16 cellular contexts compared by ENCODE assay signal in genomic region chr18:12769136-12769535, GRCh38.
DNase-seq lines count a peak whose midpoint lies in the region; ATAC-seq and TF ChIP-seq lines count a peak whose summit lies in the region.
"Had no signal": no experiment of that assay in that cellular context is flagged by ENCODE, and none has a peak within 500 bp of the region (broad histone marks: within the 10 kb centered on the region; RNA-seq: fewer than 3 reads in every experiment).

No MANE protein-coding gene starts in this region.

- no peak overlapping the region for H2BK5ac ChIP-seq in IMR-90 (ENCODE audit: low read depth, low read length, poor library complexity, severe bottlenecking)

- H4K8ac ChIP-seq in IMR-90 (ENCODE audit: low read depth in 2 of 2, low read length in 2 of 2) = no peak overlapping the region

- TF ChIP-seq RAD21 in IMR-90 (IDR thresholded peaks at IDR 0.05; ENCODE audit: low read length) = no peak

- H4K5ac ChIP-seq in IMR-90 (ENCODE audit: low read depth, low read length) = no peak overlapping the region

- H2AK5ac ChIP-seq in IMR-90 (ENCODE audit: low read depth, low read length) = no peak overlapping the region

- H2BK120ac ChIP-seq in IMR-90 (ENCODE audit: low read depth, low read length) = no peak overlapping the region

- H3K4ac ChIP-seq in IMR-90 (ENCODE audit: low read depth, low read length) = no peak overlapping the region

- H4K20me1 ChIP-seq in IMR-90 (ENCODE audit: insufficient read depth, low read length) = no peaks in the 10 kb centered on the region
- H4K20me1 ChIP-seq: BLaER1 had no signal

- H3K36me3 ChIP-seq in IMR-90 (ENCODE audit: control insufficient read depth, insufficient read depth, low read length) (no peaks in the 10 kb centered on the region), spleen (no peaks in the 10 kb centered on the region)
- H3K36me3 ChIP-seq: BLaER1 had no signal

- H2BK15ac ChIP-seq in IMR-90 (ENCODE audit: low read depth, low read length) = no peak overlapping the region

- ATAC-seq in IMR-90 (ENCODE audit: low read depth) (no peak), sciatic nerve (no peak), HG02623 (IDR thresholded peaks at IDR 0.05; ENCODE audit: unreplicated experiment) (no peak)
- ATAC-seq: GM23338, HCT116 had no signal

- H3K79me1 ChIP-seq in IMR-90 (ENCODE audit: low read depth in 1 of 2, low read length in 2 of 2) = no peaks in the 10 kb centered on the region

- POLR2A ChIA-PET in IMR-90 (lab: Charles Lee; ENCODE audit: unreplicated experiment) = no interaction called here

- no peak overlapping the region for H3K4me3 ChIP-seq in IMR-90 (ENCODE audit: insufficient read depth, low read depth, low read length)
- H3K4me3 ChIP-seq in spleen = no peak overlapping the region
- H3K4me3 ChIP-seq: BLaER1, GM23338 had no signal

- peak overlapping the region; percentile 57 for H2AFZ ChIP-seq in IMR-90 (replicated peaks; ENCODE audit: low read length, poor library complexity)
- H2AFZ ChIP-seq: GM23338 had no signal

- H3K9ac ChIP-seq in IMR-90 (ENCODE audit: low read depth, low read length) = no peak overlapping the region
- H3K9ac ChIP-seq: BLaER1 had no signal

- no CpG with 5 or more reads among the region's 3 CpGs for WGBS in IMR-90 (ENCODE audit: extremely low coverage in 2 of 2, insufficient read length in 1 of 2), 2 experiments
- WGBS in spleen, 5 donors = 86 to 93% (median 91%) methylated on average over 3 of the region's 3 CpGs

- H3K9me1 ChIP-seq in IMR-90 (ENCODE audit: insufficient read depth, low read length) = no peaks in the 10 kb centered on the region

- no TSS peak for BruUV-seq in IMR-90 (replicated peaks; lab: Mats Ljungman, UMichigan)

- H3K27me3 ChIP-seq in IMR-90 (ENCODE audit: control insufficient read depth, insufficient read depth, low read length) (no peaks in the 10 kb centered on the region; the same call in 1 of the 2 replicates), spleen (replicated peaks in 1 of 7) (no peaks in the 10 kb centered on the region)
- H3K27me3 ChIP-seq: BLaER1 had no signal

- TF ChIP-seq POLR2A in IMR-90 (IDR thresholded peaks at IDR 0.05; ENCODE audit: low read depth, low read length) (no peak), spleen (IDR thresholded peaks at IDR 0.05) (no peak)

- H3K27ac ChIP-seq in IMR-90 (ENCODE audit: insufficient read depth, low read length) (no peak overlapping the region), spleen (no peak overlapping the region)
- H3K27ac ChIP-seq: BLaER1, C4-2B had no signal

- no peak overlapping the region for H3K23ac ChIP-seq in IMR-90 (ENCODE audit: low read depth, low read length)

- H4K91ac ChIP-seq in IMR-90 (ENCODE audit: insufficient read depth, low read depth, low read length) = no peak overlapping the region

- H3K56ac ChIP-seq in IMR-90 (ENCODE audit: extremely low read depth, insufficient read depth, low read length) = no peak overlapping the region

- CTCF ChIA-PET in IMR-90 (lab: Yijun Ruan, JAX) = interaction anchor here (0.7 kb wide), 1 partner anchor 80 kb away, joined by 3 read pairs; no protein-coding TSS in a partner anchor

- H3K14ac ChIP-seq in IMR-90 (replicated peaks; ENCODE audit: low read depth, low read length) = no peak overlapping the region

- intact Hi-C loops in IMR-90 (cut with micrococcal nuclease) (no loop called here), sciatic nerve (cut with DNase I) (no loop called here), spleen (cut with DNase I; ENCODE audit: low total_unique reads) (no loop called here)

- H3K4me1 ChIP-seq in IMR-90 (ENCODE audit: control insufficient read depth, insufficient read depth, low read length) (peaks cover 3% of the 10 kb centered on the region; the same call in 1 of the 2 replicates), spleen (no peaks in the 10 kb centered on the region)

- in situ Hi-C loops in IMR-90 (cut with MboI; ENCODE audit: low sequenced_read_pairs) = loop anchor here (25.0 kb wide), 1 partner anchor 868 kb away; no protein-coding TSS in a partner anchor

- DNase-seq in IMR-90 (no peak), islet precursor cell (peak; percentile 12), sciatic nerve (ENCODE audit: low spot score) (peak; percentile 12), HT-29 (ENCODE audit: low spot score) (no peak), spleen (no peak)
- DNase-seq: CD4-positive, alpha-beta T cell; CD8-positive, alpha-beta memory T cell; DMS 273 treated with DMSO at 0.1 percent for 48 hours; DMS79; GF-D8; H9 had no signal

- H2BK20ac ChIP-seq in IMR-90 (ENCODE audit: low read depth, low read length) = no peak overlapping the region

- no peak overlapping the region for H3K18ac ChIP-seq in IMR-90 (ENCODE audit: low read depth, low read length)

- dilution Hi-C loops in IMR-90 (cut with HindIII; ENCODE audit: low sequenced_read_pairs, unreplicated experiment) = no loop called here

- H3K4me2 ChIP-seq in IMR-90 (ENCODE audit: low read depth, low read length) = no peak overlapping the region
- H3K4me2 ChIP-seq: GM23338 had no signal

- no peak for TF ChIP-seq CTCF in IMR-90 (conservative IDR thresholded peaks at IDR 0.05; ENCODE audit: low read depth, low read length)
- no peak for TF ChIP-seq CTCF in spleen (IDR thresholded peaks at IDR 0.05 in 8 of 11, conservative IDR thresholded peaks at IDR 0.05 in 3 of 11)

- no peak overlapping the region for H2AK9ac ChIP-seq in IMR-90 (replicated peaks; ENCODE audit: low read depth, low read length, poor library complexity)

- H3K9me3 ChIP-seq in IMR-90 (ENCODE audit: control insufficient read depth, insufficient read depth, low read length) = no peaks in the 10 kb centered on the region
- no peaks in the 10 kb centered on the region for H3K9me3 ChIP-seq in spleen

TF ChIP-seq in IMR-90, 13 proteins besides CTCF, POLR2A, EP300 and RAD21:
- TF ChIP-seq FOS (IDR thresholded peaks at IDR 0.05; ENCODE audit: low read depth, low read length) = no peak
- no peak for TF ChIP-seq NFE2L2 (IDR thresholded peaks at IDR 0.05; ENCODE audit: low read depth, low read length)
- TF ChIP-seq ELK1 (IDR thresholded peaks at IDR 0.05; ENCODE audit: borderline replicate concordance, low read depth, low read length) = no peak
- TF ChIP-seq MXI1 (IDR thresholded peaks at IDR 0.05; ENCODE audit: borderline replicate concordance, low read depth, low read length) = no peak
- TF ChIP-seq SMC3 (IDR thresholded peaks at IDR 0.05; ENCODE audit: low read depth, low read length) = no peak

Comparison
In these comparisons a context has a peak if more than half of its experiments do, and no peak if none do; other contexts are left out.
1. DNase-seq: peak in islet precursor cell (single experiment) and sciatic nerve (single experiment); none in IMR-90 (single experiment), HT-29 (single experiment) and spleen (single experiment).